ENCODE assay signal across 9 cellular contexts in genomic region chr5:124744170-124744911, GRCh38. TPM values are rescaled to one million over a fixed set of nuclear protein-coding genes. Genes with fewer than 3 reads are reported as not detected.
DNase-seq lines count a peak whose midpoint lies in the region; ATAC-seq, FAIRE-seq and TF ChIP-seq lines count a peak whose summit lies in the region.
"Had no signal": no experiment of that assay in that cellular context is flagged by ENCODE, and none has a peak within 500 bp of the region (broad histone marks: within the 10 kb centered on the region; RNA-seq: fewer than 3 reads in every experiment).

No MANE protein-coding gene starts in this region.

- H3K4me3 Mint-ChIP-seq in activated T-helper 1 cell treated with anti-CD3 and anti-CD28 coated beads, Interleukin-12 subunit alpha, Interleukin-12 subunit beta, Interleukin-2, Interleukin-4 antibody, amounts not matched to agents 30 ng/mL and 10 ng/mL and 1 ng/mL, durations not matched to agents 14 hours and 24 hours and 36 hours, result no peak overlapping the region

- peak overlapping the region; percentile 56 to 97 (median 80) for H3K27ac ChIP-seq in pancreas

- H3K9me3 Mint-ChIP-seq in activated T-helper 1 cell treated with anti-CD3 and anti-CD28 coated beads, Interleukin-12 subunit alpha, Interleukin-12 subunit beta, Interleukin-2, Interleukin-4 antibody, amounts not matched to agents 30 ng/mL and 10 ng/mL and 1 ng/mL, durations not matched to agents 14 hours and 24 hours and 36 hours, result no peaks in the 10 kb centered on the region

- peaks cover 40% of the 10 kb centered on the region for H3K27me3 Mint-ChIP-seq in activated T-helper 1 cell treated with anti-CD3 and anti-CD28 coated beads, Interleukin-12 subunit alpha, Interleukin-12 subunit beta, Interleukin-2, Interleukin-4 antibody, amounts not matched to agents 30 ng/mL and 10 ng/mL and 1 ng/mL, durations not matched to agents 14 hours and 24 hours and 36 hours (ENCODE audit: insufficient read depth)

- H3K9me3 ChIP-seq in pancreas, result no peaks in the 10 kb centered on the region

- H3K4me1 ChIP-seq in pancreas, result peaks cover 5 to 31% (median 10%) of the 10 kb centered on the region in 3 donors

- peak in 3 of 4 donors; percentile 5 to 20 (median 7) for ATAC-seq in pancreas
- ATAC-seq in GM19351 (IDR thresholded peaks at IDR 0.05; ENCODE audit: unreplicated experiment), result no peak
- ATAC-seq in stimulated activated naive CD8-positive, alpha-beta T cell treated with anti-CD3 and anti-CD28 coated beads, Interleukin-15, Interleukin-2, amounts not matched to agents 100 U/mL and 50 U/mL, for 24 hours, result no peak

- H3K4me3 ChIP-seq in pancreas, result peak overlapping the region; percentile 35 to 55 (median 44)

- no peak overlapping the region for H3K27ac Mint-ChIP-seq in activated T-helper 1 cell treated with anti-CD3 and anti-CD28 coated beads, Interleukin-12 subunit alpha, Interleukin-12 subunit beta, Interleukin-2, Interleukin-4 antibody, amounts not matched to agents 30 ng/mL and 10 ng/mL and 1 ng/mL, durations not matched to agents 14 hours and 24 hours and 36 hours

- TF ChIP-seq CTCF in pancreas (IDR thresholded peaks at IDR 0.05), result no peak

- WGBS in pancreas, 2 donors, result 12% methylated on average over 26 of the region's 26 CpGs

- H3K27me3 ChIP-seq in pancreas, result no peaks in the 10 kb centered on the region

- intact Hi-C loops in pancreas (cut with DNase I), result loop anchor here in 1 of 3 donors (10.0 kb wide), 1 partner anchor 140 kb away; no protein-coding TSS in a partner anchor
- intact Hi-C loops in activated T-helper 1 cell treated with anti-CD3 and anti-CD28 coated beads, Interleukin-12 subunit alpha, Interleukin-12 subunit beta, Interleukin-2, Interleukin-4 antibody, amounts not matched to agents 30 ng/mL and 10 ng/mL and 1 ng/mL, durations not matched to agents 14 hours and 24 hours and 36 hours (cut with micrococcal nuclease), result no loop called here

- H3K36me3 Mint-ChIP-seq in activated T-helper 1 cell treated with anti-CD3 and anti-CD28 coated beads, Interleukin-12 subunit alpha, Interleukin-12 subunit beta, Interleukin-2, Interleukin-4 antibody, amounts not matched to agents 30 ng/mL and 10 ng/mL and 1 ng/mL, durations not matched to agents 14 hours and 24 hours and 36 hours (ENCODE audit: low read depth), result no peaks in the 10 kb centered on the region

- no peaks in the 10 kb centered on the region for H3K36me3 ChIP-seq in pancreas

- FAIRE-seq in RCC 7860 (lab: Jason Lieb, UNC), result no peak
- no peak for FAIRE-seq in pancreas (lab: Jason Lieb, UNC)
- FAIRE-seq: TTC549 had no signal

- DNase-seq in DMS53 treated with DMSO at 0.1 percent for 48 hours (lab: John Stamatoyannopoulos, UW; ENCODE audit: unreplicated experiment) (peak; percentile 22), RCC 7860 (ENCODE audit: low spot score) (peak; percentile 52), globus pallidus (ENCODE audit: low spot score) (peak; percentile 77), pancreas (peak; percentile 60 to 79 (median 63)), activated T-cell treated with anti-CD3 and anti-CD28 coated beads for 4 hours (no peak)
- no peak for DNase-seq in activated T-helper 1 cell treated with anti-CD3 and anti-CD28 coated beads, Interleukin-12 subunit alpha, Interleukin-12 subunit beta, Interleukin-2, Interleukin-4 antibody, amounts not matched to agents 30 ng/mL and 10 ng/mL and 1 ng/mL, durations not matched to agents 14 hours and 24 hours and 36 hours (ENCODE audit: low spot score)
- no peak for DNase-seq in stimulated activated naive CD8-positive, alpha-beta T cell treated with anti-CD3 and anti-CD28 coated beads, Interleukin-15, Interleukin-2, amounts not matched to agents 100 U/mL and 50 U/mL, for 24 hours

- peaks cover 6% of the 10 kb centered on the region for H3K4me1 Mint-ChIP-seq in activated T-helper 1 cell treated with anti-CD3 and anti-CD28 coated beads, Interleukin-12 subunit alpha, Interleukin-12 subunit beta, Interleukin-2, Interleukin-4 antibody, amounts not matched to agents 30 ng/mL and 10 ng/mL and 1 ng/mL, durations not matched to agents 14 hours and 24 hours and 36 hours (ENCODE audit: low read depth)

RNA-seq across cellular contexts. Expression of gene ZNF608, which starts 2.1 kb away (rescaled TPM):
- 10 to 100 TPM in 5 of 6 donors, 1 to 10 TPM in 1; 9.3 to 21.6 (median 11.4) TPM for total RNA-seq in pancreas
- polyA plus RNA-seq in pancreas, result 10 to 100 TPM; 13.7 to 14.8 TPM
- not detected in 2 replicates for total RNA-seq in activated T-helper 1 cell treated with anti-CD3 and anti-CD28 coated beads, Interleukin-12 subunit alpha, Interleukin-12 subunit beta, Interleukin-2, Interleukin-4 antibody, amounts not matched to agents 30 ng/mL and 10 ng/mL and 1 ng/mL, durations not matched to agents 14 hours and 24 hours and 36 hours

Comparison
In these comparisons a context has a peak if more than half of its experiments do, and no peak if none do; other contexts are left out.
1. DNase-seq: peak in DMS53 treated with DMSO at 0.1 percent for 48 hours (single experiment), RCC 7860 (single experiment), globus pallidus (single experiment) and pancreas (6 of 6); none in activated T-cell treated with anti-CD3 and anti-CD28 coated beads for 4 hours (single experiment), activated T-helper 1 cell treated with anti-CD3 and anti-CD28 coated beads, Interleukin-12 subunit alpha, Interleukin-12 subunit beta, Interleukin-2, Interleukin-4 antibody, amounts not matched to agents 30 ng/mL and 10 ng/mL and 1 ng/mL, durations not matched to agents 14 hours and 24 hours and 36 hours (single experiment) and stimulated activated naive CD8-positive, alpha-beta T cell treated with anti-CD3 and anti-CD28 coated beads, Interleukin-15, Interleukin-2, amounts not matched to agents 100 U/mL and 50 U/mL, for 24 hours (single experiment).
2. ATAC-seq: peak in pancreas (3 of 4); none in GM19351 (single experiment) and stimulated activated naive CD8-positive, alpha-beta T cell treated with anti-CD3 and anti-CD28 coated beads, Interleukin-15, Interleukin-2, amounts not matched to agents 100 U/mL and 50 U/mL, for 24 hours (single experiment).
3. RNA of gene ZNF608, which starts 2.1 kb away (total RNA-seq): 9.3 to 21.6 TPM in pancreas; not detected in activated T-helper 1 cell treated with anti-CD3 and anti-CD28 coated beads, Interleukin-12 subunit alpha, Interleukin-12 subunit beta, Interleukin-2, Interleukin-4 antibody, amounts not matched to agents 30 ng/mL and 10 ng/mL and 1 ng/mL, durations not matched to agents 14 hours and 24 hours and 36 hours; every median in the first group is over 10 times any median in the second.